ENCODE assay signal across 8 cellular contexts in the genomic region with DNA sequence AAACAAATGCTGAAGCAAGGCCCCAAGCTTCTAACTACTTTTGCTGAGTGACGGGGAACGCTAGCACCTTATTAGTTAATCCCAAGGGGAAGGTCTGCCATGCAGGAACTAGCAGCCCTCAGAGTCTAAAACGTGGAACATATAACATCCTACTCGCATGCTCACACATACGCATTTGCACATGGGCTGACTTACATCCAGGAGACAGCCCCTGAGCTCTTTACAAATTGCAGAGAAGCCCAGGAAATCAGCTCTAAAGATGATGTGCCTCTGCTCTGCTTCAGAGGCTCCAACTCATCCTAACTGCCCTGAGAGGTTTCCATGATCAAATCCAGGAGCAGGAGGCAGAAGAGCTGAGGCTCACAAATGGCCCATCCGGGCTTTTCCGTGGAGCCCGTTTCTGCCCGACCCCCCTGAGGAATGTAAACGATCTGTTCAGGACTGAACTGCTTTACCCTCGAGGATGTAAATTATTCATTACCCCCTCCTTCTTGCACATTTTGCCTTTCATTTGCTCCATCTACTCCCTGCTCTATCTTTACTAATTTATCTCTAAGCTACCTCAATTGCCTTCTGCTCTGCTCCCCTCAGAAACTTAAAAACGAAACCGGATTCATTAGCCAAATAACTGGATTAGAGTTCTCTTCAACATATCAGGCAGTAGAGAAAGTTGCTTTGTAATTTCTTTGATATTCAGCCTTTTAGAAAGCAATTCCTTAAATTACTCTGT.
DNase-seq lines count a peak whose midpoint lies in the region; ATAC-seq and TF ChIP-seq lines count a peak whose summit lies in the region.

No MANE protein-coding gene starts in this region.

- H3K23ac ChIP-seq in mesendoderm (ENCODE audit: low read length) = no peak overlapping the region

- no peak overlapping the region for H4K5ac ChIP-seq in mesendoderm (ENCODE audit: low read length)

- peaks cover 9% of the 10 kb centered on the region for H3K4me1 Mint-ChIP-seq in Calu3 (ENCODE audit: low read depth, unreplicated experiment)
- H3K4me1 Mint-ChIP-seq in brain = peaks cover 41% of the 10 kb centered on the region

- peak overlapping the region; percentile 8 for H3K9ac ChIP-seq in mesendoderm (ENCODE audit: low read length)

- DNase-seq in Calu3 (peak; percentile 3), mesendoderm (peak; percentile 16), cerebellum (ENCODE audit: low spot score) (no peak), NCI-H1436 treated with DMSO at 0.1 percent for 48 hours (lab: John Stamatoyannopoulos, UW) (no peak), NCI-H1436 (lab: John Stamatoyannopoulos, UW) (no peak)

- peak; percentile 3 for ATAC-seq in HG03521 (IDR thresholded peaks at IDR 0.05; ENCODE audit: unreplicated experiment)
- no peak for ATAC-seq in GM21786 (IDR thresholded peaks at IDR 0.05; ENCODE audit: unreplicated experiment)

- H3K27me3 Mint-ChIP-seq in Calu3 (ENCODE audit: unreplicated experiment) (no peaks in the 10 kb centered on the region), brain (no peaks in the 10 kb centered on the region)

- H3K18ac ChIP-seq in mesendoderm (ENCODE audit: low read length) = no peak overlapping the region

- H2BK5ac ChIP-seq in mesendoderm (ENCODE audit: low read length) = no peak overlapping the region

- WGBS in mesendoderm (ENCODE audit: extremely low coverage, insufficient coverage, low lambda C conversion rate) = no CpG with 5 or more reads among the region's 13 CpGs

- TF ChIP-seq CTCF in Calu3 (IDR thresholded peaks at IDR 0.05; ENCODE audit: unreplicated experiment) (no peak), brain (conservative IDR thresholded peaks at IDR 0.05) (no peak)

- H2BK15ac ChIP-seq in mesendoderm (replicated peaks; ENCODE audit: low read depth) = no peak overlapping the region

- no peak overlapping the region for H3K4me2 ChIP-seq in mesendoderm (ENCODE audit: low read length)

- BruUV-seq in Calu3 (replicated peaks; lab: Mats Ljungman, UMichigan) = no TSS peak

- H3K4me1 ChIP-seq in mesendoderm (ENCODE audit: control insufficient read depth, low read depth, low read length) = no peaks in the 10 kb centered on the region

- intact Hi-C loops in Calu3 (cut with micrococcal nuclease; ENCODE audit: unreplicated experiment) = loop anchor here (5.0 kb wide), 5 partner anchors 287 to 692 kb away; a partner anchor contains a TSS

- no peak overlapping the region for H3K4ac ChIP-seq in mesendoderm (ENCODE audit: low read depth, low read length)

- CTCF ChIA-PET in Calu3 (lab: Charles Lee) = interaction anchor here (0.6 to 2.2 kb wide), 4 partner anchors 102 to 425 kb away, joined by 3 to 14 read pairs (median 4); no protein-coding TSS in a partner anchor

- H3K27ac ChIP-seq in mesendoderm (ENCODE audit: low read depth, low read length) = no peak overlapping the region

- H3K56ac ChIP-seq in mesendoderm (ENCODE audit: low read length) = no peak overlapping the region

- no peak overlapping the region for H4K8ac ChIP-seq in mesendoderm (ENCODE audit: low read depth, low read length)

- no peaks in the 10 kb centered on the region for H3K79me1 ChIP-seq in mesendoderm (ENCODE audit: low read length)

- H2AK5ac ChIP-seq in mesendoderm (ENCODE audit: low read length) = no peak overlapping the region

- no peak overlapping the region for H2BK120ac ChIP-seq in mesendoderm (ENCODE audit: low read depth, low read length)

- no peaks in the 10 kb centered on the region for H3K79me2 ChIP-seq in mesendoderm (ENCODE audit: control insufficient read depth, insufficient read depth, low read length)

- H3K27me3 ChIP-seq in mesendoderm (ENCODE audit: insufficient read depth, low read length, poor library complexity) = no peaks in the 10 kb centered on the region

- H3K27ac Mint-ChIP-seq in Calu3 (ENCODE audit: unreplicated experiment) (peak overlapping the region; percentile 90), brain (peak overlapping the region in 4 of 5 experiments; percentile 26 to 92 (median 89))

- no peaks in the 10 kb centered on the region for H3K9me3 Mint-ChIP-seq in Calu3 (ENCODE audit: low read depth, unreplicated experiment)
- H3K9me3 Mint-ChIP-seq in brain = no peaks in the 10 kb centered on the region

- H3K4me3 ChIP-seq in mesendoderm (ENCODE audit: low read length) = no peak overlapping the region

- H3K36me3 Mint-ChIP-seq in Calu3 (ENCODE audit: insufficient read depth, unreplicated experiment) (peaks cover 6% of the 10 kb centered on the region), brain (no peaks in the 10 kb centered on the region)

- peak overlapping the region; percentile 96 for H3K4me3 Mint-ChIP-seq in Calu3 (ENCODE audit: low read depth, unreplicated experiment)
- H3K4me3 Mint-ChIP-seq in brain = peak overlapping the region; percentile 58 to 79 (median 73)

- no peaks in the 10 kb centered on the region for H3K36me3 ChIP-seq in mesendoderm (ENCODE audit: control insufficient read depth, insufficient read depth, low read length)

Comparison
In these comparisons a context has a peak if more than half of its experiments do, and no peak if none do; other contexts are left out.
1. DNase-seq: peak in Calu3 (single experiment) and mesendoderm (single experiment); none in cerebellum (single experiment), NCI-H1436 treated with DMSO at 0.1 percent for 48 hours (single experiment) and NCI-H1436 (single experiment).